In the genomic region with DNA sequence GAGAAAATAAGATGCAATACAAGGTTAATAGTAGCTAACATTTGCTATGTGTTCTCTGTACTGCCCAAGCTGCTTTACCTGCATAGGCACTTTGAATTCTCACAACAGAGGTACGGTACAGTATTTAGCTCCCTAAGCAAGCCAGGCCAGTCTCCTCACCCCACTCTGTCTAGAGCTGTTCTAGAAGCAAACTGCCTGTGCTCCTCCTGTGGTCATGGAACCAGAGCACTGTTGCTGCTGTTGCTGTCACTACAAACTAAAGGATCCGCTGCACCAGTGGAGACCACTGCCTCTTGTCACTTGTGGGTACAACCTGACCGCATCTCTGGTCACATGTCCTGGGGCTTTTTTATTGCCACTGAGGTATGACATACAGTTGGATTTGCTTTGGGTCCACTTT, we compare ENCODE assay signal across 19 cellular contexts.
"Had no signal": no experiment of that assay in that cellular context is flagged by ENCODE, and none has a peak within 500 bp of the region (broad histone marks: within the 10 kb centered on the region; RNA-seq: fewer than 3 reads in every experiment).

No MANE protein-coding gene starts in this region.

- H3K9me3 Mint-ChIP-seq: activated naive CD8-positive, alpha-beta T cell treated with anti-CD3 and anti-CD28 coated beads, Interleukin-2, amount 50 U/mL, for 24 hours; activated T-cell treated with anti-CD3 and anti-CD28 coated beads, Interleukin-2, amount 50 U/mL, for 72 hours; activated T-helper 2 cell treated with anti-CD3 and anti-CD28 coated beads, Interferon-gamma antibody, Interleukin-2, Interleukin-4, amounts not matched to agents 10 μg/mL and 5 μg/mL and 100 μg/mL, durations not matched to agents 14 hours and 24 hours and 36 hours had no signal

- ATAC-seq: activated CD8-positive, alpha-beta T cell treated with anti-CD3 and anti-CD28 coated beads, Interleukin-2, amount 10 ng/mL, durations not matched to agents 7 days and 5 days; activated naive CD8-positive, alpha-beta T cell treated with anti-CD3 and anti-CD28 coated beads, Interleukin-2, amount 50 U/mL, for 24 hours; activated T-cell treated with anti-CD3 and anti-CD28 coated beads, Interleukin-2, amount 50 U/mL, for 72 hours; body of pancreas; T-cell had no signal

- H3K4me1 Mint-ChIP-seq: activated naive CD8-positive, alpha-beta T cell treated with anti-CD3 and anti-CD28 coated beads, Interleukin-2, amount 50 U/mL, for 24 hours; T-cell had no signal

- H3K27ac Mint-ChIP-seq: activated naive CD8-positive, alpha-beta T cell treated with anti-CD3 and anti-CD28 coated beads, Interleukin-2, amount 50 U/mL, for 24 hours; activated T-cell treated with anti-CD3 and anti-CD28 coated beads, Interleukin-2, amount 50 U/mL, for 72 hours; activated T-helper 2 cell treated with anti-CD3 and anti-CD28 coated beads, Interferon-gamma antibody, Interleukin-2, Interleukin-4, amounts not matched to agents 10 μg/mL and 5 μg/mL and 100 μg/mL, durations not matched to agents 14 hours and 24 hours and 36 hours; T-cell had no signal

- H3K4me3 Mint-ChIP-seq: activated CD8-positive, alpha-beta T cell treated with anti-CD3 and anti-CD28 coated beads, Interleukin-2, amount 10 ng/mL, durations not matched to agents 7 days and 5 days; activated naive CD8-positive, alpha-beta T cell treated with anti-CD3 and anti-CD28 coated beads, Interleukin-2, amount 50 U/mL, for 24 hours; activated T-cell treated with anti-CD3 and anti-CD28 coated beads, Interleukin-2, amount 50 U/mL, for 72 hours; T-cell had no signal

- DNase-seq: activated CD4-positive, alpha-beta T cell treated with anti-CD3 and anti-CD28 coated beads for 4 hours; activated CD8-positive, alpha-beta T cell treated with anti-CD3 and anti-CD28 coated beads, Interleukin-2, amount 10 ng/mL, durations not matched to agents 7 days and 5 days; activated naive CD4-positive, alpha-beta T cell treated with anti-CD3 and anti-CD28 coated beads, Interleukin-2, amount 50 U/mL, for 16 hours; activated naive CD8-positive, alpha-beta T cell treated with anti-CD3 and anti-CD28 coated beads, Interleukin-2, amount 50 U/mL, for 24 hours; activated T-cell treated with anti-CD3 and anti-CD28 coated beads, Interleukin-2, amount 50 U/mL, for 72 hours; amniotic stem cell; body of pancreas; central memory CD4-positive, alpha-beta T cell; MG63; NCI-H1105; NCI-H1436; NCI-H1694 treated with DMSO at 0.1 percent for 48 hours; NCI-H2029 treated with DMSO at 0.1 percent for 48 hours; NCI-H446; NCI-H524; SIG-M5; T-cell; T-helper 2 cell had no signal
